In the genomic region with DNA sequence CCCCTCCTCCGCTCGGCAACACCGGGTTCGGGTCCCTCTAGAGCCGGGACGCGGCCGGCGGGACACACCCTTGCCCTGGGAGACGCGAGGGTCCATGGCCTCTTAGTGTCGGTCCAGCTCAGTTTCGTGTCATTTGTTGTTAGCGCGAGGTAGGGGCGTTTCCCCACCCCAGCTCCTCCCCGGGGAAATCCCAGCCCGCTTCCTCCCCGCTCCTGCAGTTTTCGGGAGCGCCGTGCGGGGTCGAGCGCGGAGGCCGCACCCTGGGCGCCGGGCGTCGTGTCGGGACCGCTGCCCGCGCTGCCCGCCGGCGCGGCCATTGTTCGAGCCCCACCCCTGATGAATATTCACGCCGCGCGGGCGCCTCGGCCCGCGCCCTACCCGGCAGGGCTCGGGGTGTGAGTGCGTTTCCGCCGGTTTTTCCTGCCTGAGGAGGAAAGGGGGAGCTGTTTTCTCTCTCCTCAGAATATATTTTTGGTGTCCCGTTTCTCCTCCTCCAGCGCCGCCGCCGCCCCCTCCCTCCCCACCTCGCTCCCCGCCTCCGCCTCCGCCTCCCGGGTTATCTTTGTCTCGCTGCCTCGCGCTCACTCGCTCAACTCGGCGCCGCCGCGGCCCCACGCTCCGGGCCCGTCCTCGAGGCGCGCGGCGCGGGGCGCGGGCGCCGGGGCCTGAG, we compare ENCODE assay signal across 8 cellular contexts. TPM values are rescaled to one million over a fixed set of nuclear protein-coding genes. Genes with fewer than 3 reads are reported as not detected.
DNase-seq lines count a peak whose midpoint lies in the region; ATAC-seq, FAIRE-seq and TF ChIP-seq lines count a peak whose summit lies in the region.

A gene (plus strand): TSS at position 584 of the 670 bp plus-strand sequence. CDS start 374 bp downstream, outside the sequence.

- peak within 1 kb of the TSS; percentile 74 for H2AFZ ChIP-seq in PC-3 (ENCODE audit: low read length)

- DNase-seq in A172 (ENCODE audit: low spot score) (peak; percentile 78), GM18507 (ENCODE audit: extremely low spot score, insufficient read length, low read depth) (peak; percentile 26), HL-60 (ENCODE audit: low read depth in 1 of 2, low spot score in 1 of 2) (peak; percentile 51 to 79), PC-3 (peak; percentile 84), activated T-cell treated with anti-CD3 and anti-CD28 coated beads for 4 hours (peak; percentile 79), epithelial cell of esophagus (ENCODE audit: low read depth) (peak; percentile 86), mesothelial cell of epicardium (ENCODE audit: low spot score in 2 of 2, unreplicated experiment in 2 of 2) (peak; percentile 68 to 74)
- DNase-seq in stimulated activated CD8-positive, alpha-beta memory T cell treated with anti-CD3 and anti-CD28 coated beads, Interleukin-15, amount 100 ng/mL, for 4 hours (ENCODE audit: low read depth in 2 of 2): peak; percentile 67 to 71

- BruUV-seq in PC-3 (replicated peaks; lab: Mats Ljungman, UMichigan): no TSS peak

- peak; percentile 59 for ATAC-seq in PC-3

- H3K36me3 Mint-ChIP-seq in mesothelial cell of epicardium: peaks cover 4% of the 10 kb centered on the region

- intact Hi-C loops in PC-3 (cut with micrococcal nuclease): loop anchor here (1.0 to 5.0 kb wide), 6 partner anchors 50 to 355 kb away; a partner anchor contains a TSS

- POLR2A ChIA-PET in PC-3 (lab: Charles Lee; ENCODE audit: unreplicated experiment): interaction anchor here (0.6 to 2.2 kb wide), 8 partner anchors 39 to 547 kb away, joined by 3 to 9 read pairs (median 4); no protein-coding TSS in a partner anchor

- CTCF ChIA-PET in PC-3 (lab: Charles Lee): interaction anchor here (0.6 to 1.3 kb wide), 8 partner anchors 35 to 355 kb away, joined by 3 to 6 read pairs (median 3); no protein-coding TSS in a partner anchor

- no peaks in the 10 kb centered on the region for H3K9me3 ChIP-seq in PC-3 (ENCODE audit: low read length)

- peak within 1 kb of the TSS; percentile 97 for H3K27ac Mint-ChIP-seq in mesothelial cell of epicardium

- peaks cover 15% of the 10 kb centered on the region for H3K4me1 Mint-ChIP-seq in mesothelial cell of epicardium

- peak within 1 kb of the TSS; percentile 83 for H3K9ac ChIP-seq in PC-3 (ENCODE audit: low read length)

- no peaks in the 10 kb centered on the region for H3K9me3 Mint-ChIP-seq in mesothelial cell of epicardium

- peaks cover 11% of the 10 kb centered on the region for H3K36me3 ChIP-seq in PC-3 (ENCODE audit: low read depth, low read length)

- peaks cover 42% of the 10 kb centered on the region for H3K79me2 ChIP-seq in PC-3 (ENCODE audit: low read length)

- no peak for FAIRE-seq in GM18507 (lab: Jason Lieb, UNC)

- H3F3A ChIP-seq in PC-3 (ENCODE audit: low read length, unreplicated experiment): no peaks in the 10 kb centered on the region

- H3K27me3 ChIP-seq in HL-60 (ENCODE audit: insufficient read depth, poor library complexity, severe bottlenecking) (no peaks in the 10 kb centered on the region), PC-3 (ENCODE audit: low read length) (no peaks in the 10 kb centered on the region)

- no peaks in the 10 kb centered on the region for H3K27me3 Mint-ChIP-seq in mesothelial cell of epicardium (ENCODE audit: low read depth)

- peaks cover 40% of the 10 kb centered on the region for H4K20me1 ChIP-seq in PC-3 (ENCODE audit: low read length)

- H3K4me3 Mint-ChIP-seq in mesothelial cell of epicardium: peak within 1 kb of the TSS; percentile 88

- H3K4me3 ChIP-seq in HL-60 (replicated peaks; ENCODE audit: insufficient read depth, low read length): peak within 1 kb of the TSS; percentile 67
- H3K4me3 ChIP-seq in PC-3 (ENCODE audit: low read length): peak within 1 kb of the TSS; percentile 96
- peak within 1 kb of the TSS; percentile 86 for H3K4me3 ChIP-seq in epithelial cell of esophagus (ENCODE audit: low read length)

- H3K27ac ChIP-seq in HL-60 (replicated peaks): peak within 1 kb of the TSS; percentile 44
- peak within 1 kb of the TSS; percentile 64 for H3K27ac ChIP-seq in PC-3 (ENCODE audit: low read length)

- H3K9me2 ChIP-seq in PC-3 (replicated peaks; ENCODE audit: low read length): no peaks in the 10 kb centered on the region

- peaks cover 17% of the 10 kb centered on the region for H3K4me1 ChIP-seq in PC-3 (ENCODE audit: insufficient read depth, low read length)

- TF ChIP-seq CTCF in HL-60 (IDR thresholded peaks at IDR 0.05; ENCODE audit: insufficient read depth, low read length) (no peak), PC-3 (conservative IDR thresholded peaks at IDR 0.05; ENCODE audit: low read depth, low read length) (peak; percentile 27; the same call in 1 of the 2 replicates), epithelial cell of esophagus (IDR thresholded peaks at IDR 0.05; ENCODE audit: insufficient read depth, low read depth, low read length, missing control alignments) (peak; percentile 21), mesothelial cell of epicardium (IDR thresholded peaks at IDR 0.05; ENCODE audit: unreplicated experiment) (peak; percentile 22)

- H3K4me2 ChIP-seq in PC-3 (ENCODE audit: low read length): peak within 1 kb of the TSS; percentile 90

RNA-seq across cellular contexts. Expression of the gene that starts here (rescaled TPM):
- total RNA-seq in A172 (2014; rRNA removed; shearing (Covaris generic)): 59.2 and 61.8 TPM in 2 replicates
- total RNA-seq in PC-3 (2014; rRNA removed): 133 and 167 TPM in 2 replicates
- 170 to 175 TPM (median 174 TPM) in 3 replicates for total RNA-seq in mesothelial cell of epicardium

Comparison
In these comparisons a context has a peak if more than half of its experiments do, and no peak if none do; other contexts are left out.
1. Peak in every context shown above with its lines: DNase-seq, ATAC-seq, H3K4me3 ChIP-seq and H3K27ac ChIP-seq.
2. DNase-seq: peak in every context shown above with its lines; median percentile 86 in epithelial cell of esophagus; 84 in PC-3; 79 in activated T-cell treated with anti-CD3 and anti-CD28 coated beads for 4 hours; 78 in A172; 71 in mesothelial cell of epicardium; 69 in stimulated activated CD8-positive, alpha-beta memory T cell treated with anti-CD3 and anti-CD28 coated beads, Interleukin-15, amount 100 ng/mL, for 4 hours; 65 in HL-60; 26 in GM18507.